Comparison of ENCODE assay signal across 8 cellular contexts in the genomic region with DNA sequence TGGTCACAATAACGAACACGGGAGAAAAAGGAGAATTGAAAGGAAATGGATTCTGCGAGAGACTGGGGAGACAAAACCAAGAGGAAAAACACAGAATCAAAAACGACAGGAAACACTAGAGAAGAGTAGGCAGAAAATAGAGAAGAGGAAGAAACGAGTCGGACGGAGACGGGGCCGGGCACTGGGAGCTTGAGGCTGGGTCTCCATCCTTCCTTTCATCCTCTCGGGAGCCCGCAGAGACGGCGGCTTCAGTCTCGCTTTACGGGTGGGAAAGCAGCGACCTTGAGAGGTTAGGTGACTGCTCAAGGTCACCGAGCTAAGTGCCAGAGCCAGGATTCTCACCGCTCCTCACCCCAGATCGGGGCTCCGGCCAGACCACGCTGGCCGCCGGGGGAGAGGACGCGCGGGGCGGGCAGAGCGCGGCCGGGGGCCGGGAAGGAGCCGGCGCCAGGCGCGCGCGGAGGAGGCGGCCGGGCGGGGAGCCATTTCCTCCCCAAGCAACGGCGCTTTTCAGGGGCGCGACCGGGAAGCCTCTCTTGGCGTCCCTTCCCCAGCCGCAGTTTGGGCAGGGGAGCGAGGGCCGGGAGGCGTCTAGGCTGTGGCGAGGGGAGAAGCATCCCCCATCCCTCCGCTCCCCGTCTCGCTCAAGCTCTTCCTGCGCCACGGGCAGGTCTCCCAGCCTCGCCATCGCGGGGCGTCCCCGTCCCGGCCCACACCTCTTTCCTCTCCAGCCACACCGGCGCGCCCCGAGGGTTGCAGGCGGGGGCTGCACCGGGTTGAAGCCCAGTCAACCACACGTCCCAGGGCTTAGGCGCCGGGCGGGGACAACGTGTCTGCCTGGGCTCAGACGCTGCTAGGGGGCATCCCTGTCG. TPM values are rescaled to one million over a fixed set of nuclear protein-coding genes. Genes with fewer than 3 reads are reported as not detected.
A peak's percentile ranks its signal among the peaks of the same experiment; 100 is the strongest.
DNase-seq lines count a peak whose midpoint lies in the region; ATAC-seq lines count a peak whose summit lies in the region.

No MANE protein-coding gene starts in this region.

- H3K4me1 ChIP-seq in HUES6 (ENCODE audit: control insufficient read depth, insufficient read depth, low read length), result peaks cover 34% of the 10 kb centered on the region

- DNase-seq in DMS53 treated with DMSO at 0.1 percent for 48 hours (lab: John Stamatoyannopoulos, UW; ENCODE audit: unreplicated experiment) (peak; percentile 7), UCSD-AML1 (lab: John Stamatoyannopoulos, UW; ENCODE audit: unreplicated experiment) (peak; percentile 46), cerebellum (ENCODE audit: low spot score) (peak; percentile 63), epidermal melanocyte (ENCODE audit: insufficient read length, low spot score) (no peak)
- DNase-seq in stimulated activated CD4-positive, alpha-beta T cell treated with anti-CD3 and anti-CD28 coated beads, Interleukin-2, amount 100 ng/mL, for 24 hours, result peak; percentile 43 to 62

- H3K27me3 ChIP-seq in HUES6 (ENCODE audit: control insufficient read depth, insufficient read depth, low read length), result no peaks in the 10 kb centered on the region
- H3K27me3 ChIP-seq in layer of hippocampus (ENCODE audit: control insufficient read depth, insufficient read depth, low read length), result no peaks in the 10 kb centered on the region

- H3K9ac ChIP-seq in HUES6 (ENCODE audit: low read length), result peak overlapping the region; percentile 96

- ATAC-seq in GM21367 (IDR thresholded peaks at IDR 0.05; ENCODE audit: unreplicated experiment), result peak; percentile 65

- H3K36me3 ChIP-seq in HUES6 (ENCODE audit: control insufficient read depth, insufficient read depth, low read length), result no peaks in the 10 kb centered on the region

- H3K9me3 ChIP-seq in HUES6 (ENCODE audit: control insufficient read depth, insufficient read depth, low read depth, low read length), result no peaks in the 10 kb centered on the region

- peak overlapping the region; percentile 87 for H3K27ac ChIP-seq in HUES6 (ENCODE audit: low read depth, low read length)
- H3K27ac ChIP-seq in layer of hippocampus (ENCODE audit: low read depth, low read length), result peak overlapping the region; percentile 78

- peak overlapping the region; percentile 88 for H3K4me3 ChIP-seq in HUES6 (ENCODE audit: low read depth, low read length)

RNA-seq across cellular contexts. Expression of a gene that starts 24.0 kb away (rescaled TPM):
- total RNA-seq in cerebellum, result 55.4 TPM
